ENCODE assay signal across 11 cellular contexts in genomic region chr21:45549670-45550463, GRCh38. TPM values are rescaled to one million over a fixed set of nuclear protein-coding genes. Genes with fewer than 3 reads are reported as not detected.
DNase-seq lines count a peak whose midpoint lies in the region; ATAC-seq and TF ChIP-seq lines count a peak whose summit lies in the region.
"Had no signal": no experiment of that assay in that cellular context is flagged by ENCODE, and none has a peak within 500 bp of the region (broad histone marks: within the 10 kb centered on the region; RNA-seq: fewer than 3 reads in every experiment).

No MANE protein-coding gene starts in this region.

- CTCF ChIA-PET in naive thymus-derived CD4-positive, alpha-beta T cell (lab: Charles Lee), result no interaction called here

- H3K4me3 ChIP-seq in DND-41 (ENCODE audit: low read depth in 1 of 2, low read length in 2 of 2) (peak overlapping the region in 1 of 2 experiments; percentile 50; a peak in 3 of 4 replicates), WERI-Rb-1 (ENCODE audit: low read depth, low read length) (no peak overlapping the region)
- H3K4me3 ChIP-seq in naive thymus-derived CD4-positive, alpha-beta T cell (ENCODE audit: low read length), result peak overlapping the region; percentile 26
- H3K4me3 ChIP-seq: prostate gland had no signal

- peak; percentile 29 for TF ChIP-seq POLR2A in GM18505 (IDR thresholded peaks at IDR 0.05; ENCODE audit: borderline replicate concordance, extremely low read depth, insufficient read depth, insufficient read length)

- no peaks in the 10 kb centered on the region for H3K36me3 Mint-ChIP-seq in naive thymus-derived CD4-positive, alpha-beta T cell
- H3K36me3 Mint-ChIP-seq: brain had no signal

- TF ChIP-seq CTCF in DND-41 (IDR thresholded peaks at IDR 0.05; ENCODE audit: borderline replicate concordance, extremely low read depth, low read length, poor library complexity, severe bottlenecking) (no peak), WERI-Rb-1 (IDR thresholded peaks at IDR 0.05; ENCODE audit: low read depth, low read length) (peak; percentile 27; the same call in 1 of the 2 replicates)

- H4K20me1 ChIP-seq in DND-41 (ENCODE audit: insufficient read depth, low read length), result no peaks in the 10 kb centered on the region

- ATAC-seq in DND-41 (ENCODE audit: insufficient read depth, low read depth), result no peak
- ATAC-seq in GM18505 (IDR thresholded peaks at IDR 0.05; ENCODE audit: unreplicated experiment), result no peak
- ATAC-seq in naive thymus-derived CD4-positive, alpha-beta T cell, result no peak
- no peak for ATAC-seq in HG03139 (IDR thresholded peaks at IDR 0.05; ENCODE audit: unreplicated experiment)

- H3K27ac ChIP-seq in DND-41 (ENCODE audit: low read length) (peak overlapping the region; percentile 82), WERI-Rb-1 (no peak overlapping the region)
- H3K27ac ChIP-seq in naive thymus-derived CD4-positive, alpha-beta T cell (ENCODE audit: low read depth, low read length), result peak overlapping the region; percentile 64
- H3K27ac ChIP-seq: prostate gland had no signal

- H2AFZ ChIP-seq in DND-41 (ENCODE audit: low read depth, low read length), result peak overlapping the region; percentile 83

- POLR2A ChIA-PET in naive thymus-derived CD4-positive, alpha-beta T cell (lab: Charles Lee), result interaction anchor here (0.6 to 1.6 kb wide), 2 partner anchors 66 to 70 kb away, joined by 3 to 4 read pairs; no protein-coding TSS in a partner anchor

- H3K27me3 ChIP-seq in DND-41 (ENCODE audit: insufficient read depth, low read length, poor library complexity), result no peaks in the 10 kb centered on the region
- H3K27me3 ChIP-seq in WERI-Rb-1 (ENCODE audit: insufficient read depth, low read depth, severe bottlenecking), result no peaks in the 10 kb centered on the region
- no peaks in the 10 kb centered on the region for H3K27me3 ChIP-seq in naive thymus-derived CD4-positive, alpha-beta T cell (ENCODE audit: control insufficient read depth in 2 of 2, insufficient read depth in 2 of 2, low read length in 2 of 2)

- peak overlapping the region; percentile 54 for H3K9ac ChIP-seq in DND-41 (ENCODE audit: low read depth, low read length)

- H3K4me1 Mint-ChIP-seq in naive thymus-derived CD4-positive, alpha-beta T cell, result peaks cover 28 to 54% (median 41%) of the 10 kb centered on the region in 7 donors

- intact Hi-C loops in naive thymus-derived CD4-positive, alpha-beta T cell (cut with micrococcal nuclease), result loop anchor here (5.0 kb wide), 1 partner anchor 217 kb away; no protein-coding TSS in a partner anchor

- no peaks in the 10 kb centered on the region for H3K9me3 ChIP-seq in DND-41 (ENCODE audit: insufficient read depth, low read length, severe bottlenecking)
- no peaks in the 10 kb centered on the region for H3K9me3 ChIP-seq in WERI-Rb-1 (ENCODE audit: severe bottlenecking)
- H3K9me3 ChIP-seq in naive thymus-derived CD4-positive, alpha-beta T cell (ENCODE audit: control insufficient read depth in 2 of 3, low read length in 3 of 3), result no peaks in the 10 kb centered on the region
- H3K9me3 ChIP-seq: prostate gland had no signal

- H3K4me1 ChIP-seq in DND-41 (ENCODE audit: insufficient read depth, low read length), result peaks cover 42% of the 10 kb centered on the region
- peaks cover 19 to 23% of the 10 kb centered on the region in 2 donors for H3K4me1 ChIP-seq in naive thymus-derived CD4-positive, alpha-beta T cell (ENCODE audit: control insufficient read depth in 2 of 2, insufficient read depth in 2 of 2, low read length in 2 of 2)
- H3K4me1 ChIP-seq: prostate gland had no signal

- H3K36me3 ChIP-seq in DND-41 (ENCODE audit: insufficient read depth, low read length) (no peaks in the 10 kb centered on the region; the same call in 1 of the 2 replicates), WERI-Rb-1 (no peaks in the 10 kb centered on the region)
- no peaks in the 10 kb centered on the region for H3K36me3 ChIP-seq in naive thymus-derived CD4-positive, alpha-beta T cell (ENCODE audit: control insufficient read depth in 2 of 3, insufficient read depth in 3 of 3, low read length in 3 of 3)
- H3K36me3 ChIP-seq: prostate gland had no signal

- H3K4me3 Mint-ChIP-seq in naive thymus-derived CD4-positive, alpha-beta T cell, result peak overlapping the region; percentile 68 to 94 (median 85)

- no peak for DNase-seq in DND-41
- DNase-seq in WERI-Rb-1, result peak; percentile 29
- DNase-seq in naive thymus-derived CD4-positive, alpha-beta T cell, result no peak
- DNase-seq in EL, result no peak
- DNase-seq in activated gamma-delta T cell treated with Interleukin-2 at 50 U/mL for 16 hours, result no peak
- no peak for DNase-seq in epidermal melanocyte (ENCODE audit: insufficient read length, low spot score)
- DNase-seq: NCI-H187 treated with DMSO at 0.1 percent for 48 hours had no signal

- peaks cover 0 to 3% (median 0%) of the 10 kb centered on the region in 11 donors for H3K9me3 Mint-ChIP-seq in naive thymus-derived CD4-positive, alpha-beta T cell

- H3K79me2 ChIP-seq in DND-41 (ENCODE audit: insufficient read depth, low read length), result 0 out of 2 replicates have a peak, but pooled peaks cover 2% of the 10 kb centered on the region

- H3K27ac Mint-ChIP-seq in naive thymus-derived CD4-positive, alpha-beta T cell, result peak overlapping the region; percentile 91 to 99 (median 97)

- H3K27me3 Mint-ChIP-seq in naive thymus-derived CD4-positive, alpha-beta T cell, result no peaks in the 10 kb centered on the region

- H3K4me2 ChIP-seq in DND-41 (ENCODE audit: insufficient read depth, low read length), result peak overlapping the region; percentile 82

RNA-seq across cellular contexts. Expression of gene SLC19A1, which starts 7.6 kb away (rescaled TPM):
- total RNA-seq in naive thymus-derived CD4-positive, alpha-beta T cell, result 10 to 100 TPM; 10.5 to 49.1 (median 21.6) TPM
- polyA plus RNA-seq in naive thymus-derived CD4-positive, alpha-beta T cell, result 10 to 100 TPM; 11.7 to 15.6 TPM
